Comparison of ENCODE assay signal across 8 cellular contexts in genomic region chr14:91173221-91173670, GRCh38. TPM values are rescaled to one million over a fixed set of nuclear protein-coding genes. Genes with fewer than 3 reads are reported as not detected.
A peak's percentile ranks its signal among the peaks of the same experiment; 100 is the strongest.
DNase-seq lines count a peak whose midpoint lies in the region; ATAC-seq and TF ChIP-seq lines count a peak whose summit lies in the region.

No MANE protein-coding gene starts in this region.

- peaks cover 2% of the 10 kb centered on the region for H3K4me1 Mint-ChIP-seq in glutamatergic neuron (ENCODE audit: low read depth, unreplicated experiment)

- H3K79me2 ChIP-seq in Loucy (ENCODE audit: insufficient read depth, low read length), result no peaks in the 10 kb centered on the region
- H3K79me2 ChIP-seq in SU-DHL-6 (ENCODE audit: insufficient read depth, low read length), result no peaks in the 10 kb centered on the region
- no peaks in the 10 kb centered on the region for H3K79me2 ChIP-seq in parathyroid adenoma

- H3K9me2 ChIP-seq in Loucy (replicated peaks; ENCODE audit: low read depth, low read length), result no peaks in the 10 kb centered on the region
- no peaks in the 10 kb centered on the region for H3K9me2 ChIP-seq in SU-DHL-6 (replicated peaks; ENCODE audit: insufficient read depth, low read length)

- ATAC-seq in activated naive CD4-positive, alpha-beta T cell treated with anti-CD3 and anti-CD28 coated beads, Interleukin-2, amount 50 U/mL, for 72 hours, result peak; percentile 75 to 76
- ATAC-seq in HG03139 (IDR thresholded peaks at IDR 0.05; ENCODE audit: unreplicated experiment), result no peak

- no peaks in the 10 kb centered on the region for H3K27me3 ChIP-seq in Loucy (ENCODE audit: insufficient read depth, low read length, poor library complexity, severe bottlenecking)
- no peaks in the 10 kb centered on the region for H3K27me3 ChIP-seq in SU-DHL-6 (ENCODE audit: low read length)
- H3K27me3 ChIP-seq in parathyroid adenoma (ENCODE audit: control insufficient read depth, insufficient read depth, low read length), result no peaks in the 10 kb centered on the region
- no peaks in the 10 kb centered on the region for H3K27me3 ChIP-seq in transverse colon

- in situ Hi-C loops in transverse colon (cut with MboI; ENCODE audit: low pct_ligation_motif_present in 1 of 4, low pct_unique_long_range_greater_than_20kb in 1 of 4, low sequenced_read_pairs in 3 of 4), result loop anchor here (10.0 kb wide), 3 partner anchors 112 to 278 kb away; no protein-coding TSS in a partner anchor

- H3K36me3 ChIP-seq in Loucy (ENCODE audit: insufficient read depth, low read length) (peaks cover 41% of the 10 kb centered on the region; the same call in 1 of the 2 replicates), SU-DHL-6 (ENCODE audit: low read length) (no peaks in the 10 kb centered on the region), parathyroid adenoma (ENCODE audit: control insufficient read depth, insufficient read depth, low read length) (no peaks in the 10 kb centered on the region), transverse colon (peaks cover 0 to 38% (median 13%) of the 10 kb centered on the region in 4 donors)

- peaks cover 4 to 6% of the 10 kb centered on the region in 2 donors for H3K36me3 Mint-ChIP-seq in activated naive CD4-positive, alpha-beta T cell treated with anti-CD3 and anti-CD28 coated beads, Interleukin-2, amount 50 U/mL, for 72 hours
- H3K36me3 Mint-ChIP-seq in glutamatergic neuron (ENCODE audit: unreplicated experiment), result no peaks in the 10 kb centered on the region

- H3F3A ChIP-seq in Loucy (ENCODE audit: low read depth), result no peaks in the 10 kb centered on the region
- H3F3A ChIP-seq in SU-DHL-6 (ENCODE audit: insufficient read depth), result no peaks in the 10 kb centered on the region

- no peak for TF ChIP-seq POLR2A in transverse colon (IDR thresholded peaks at IDR 0.05)

- WGBS in transverse colon (ENCODE audit: low coverage in 1 of 2), 2 donors, result 42 to 52% methylated on average over 5 to 10 of the region's 10 CpGs

- DNase-seq in ELF-1 (ENCODE audit: low read depth, low spot score), result peak; percentile 84
- DNase-seq in activated naive CD4-positive, alpha-beta T cell treated with anti-CD3 and anti-CD28 coated beads, Interleukin-2, amount 50 U/mL, for 72 hours (ENCODE audit: low spot score in 2 of 2), result peak; percentile 72 to 77
- DNase-seq in glutamatergic neuron, result peak; percentile 83
- DNase-seq in transverse colon, result peak; percentile 87

- H3K27me3 Mint-ChIP-seq in glutamatergic neuron (ENCODE audit: unreplicated experiment), result peaks cover 1% of the 10 kb centered on the region

- H3K4me3 Mint-ChIP-seq in glutamatergic neuron (ENCODE audit: unreplicated experiment), result no peak overlapping the region

- TF ChIP-seq CTCF in Loucy (conservative IDR thresholded peaks at IDR 0.05; ENCODE audit: low read length) (peak; percentile 94), SU-DHL-6 (IDR thresholded peaks at IDR 0.05; ENCODE audit: insufficient read depth, low read length, poor library complexity, severe bottlenecking) (peak; percentile 85), glutamatergic neuron (IDR thresholded peaks at IDR 0.05; ENCODE audit: partially characterized antibody, unreplicated experiment) (peak; percentile 91), parathyroid adenoma (IDR thresholded peaks at IDR 0.05) (peak; percentile 90), transverse colon (IDR thresholded peaks at IDR 0.05) (peak; percentile 89 to 92 (median 91))

- peaks cover 5% of the 10 kb centered on the region for H3K4me1 ChIP-seq in Loucy (ENCODE audit: insufficient read depth, low read length, poor library complexity, severe bottlenecking)
- no peaks in the 10 kb centered on the region for H3K4me1 ChIP-seq in parathyroid adenoma
- H3K4me1 ChIP-seq in transverse colon, result peaks cover 4 to 30% (median 20%) of the 10 kb centered on the region in 4 donors

- H3K27ac Mint-ChIP-seq in activated naive CD4-positive, alpha-beta T cell treated with anti-CD3 and anti-CD28 coated beads, Interleukin-2, amount 50 U/mL, for 72 hours, result peak overlapping the region; percentile 18 to 45
- H3K27ac Mint-ChIP-seq in glutamatergic neuron (ENCODE audit: unreplicated experiment), result no peak overlapping the region

- no peak overlapping the region for H3K4me3 ChIP-seq in Loucy (ENCODE audit: low read length, poor library complexity, severe bottlenecking)
- no peak overlapping the region for H3K4me3 ChIP-seq in SU-DHL-6 (ENCODE audit: insufficient read depth, low read length, poor library complexity, severe bottlenecking)
- H3K4me3 ChIP-seq in parathyroid adenoma (ENCODE audit: low read depth, low read length), result no peak overlapping the region
- H3K4me3 ChIP-seq in transverse colon, result no peak overlapping the region

- H3K9me3 Mint-ChIP-seq in activated naive CD4-positive, alpha-beta T cell treated with anti-CD3 and anti-CD28 coated beads, Interleukin-2, amount 50 U/mL, for 72 hours, result no peaks in the 10 kb centered on the region
- peaks cover 2% of the 10 kb centered on the region for H3K9me3 Mint-ChIP-seq in glutamatergic neuron (ENCODE audit: unreplicated experiment)

- intact Hi-C loops in transverse colon (cut with DNase I; ENCODE audit: low total_unique reads), result loop anchor here (10.0 kb wide), 1 partner anchor 108 kb away; the partner anchor contains the start of gene RPS6KA5

- H3K9me3 ChIP-seq in Loucy (ENCODE audit: insufficient read depth, low read depth, low read length) (no peaks in the 10 kb centered on the region), SU-DHL-6 (ENCODE audit: insufficient read depth, low read length) (no peaks in the 10 kb centered on the region), parathyroid adenoma (ENCODE audit: control insufficient read depth, low read length) (no peaks in the 10 kb centered on the region), transverse colon (no peaks in the 10 kb centered on the region)

- TF ChIP-seq EP300 in transverse colon (IDR thresholded peaks at IDR 0.05; ENCODE audit: low read depth), result no peak

- H3K4me2 ChIP-seq in Loucy (ENCODE audit: low read depth, low read length, poor library complexity, severe bottlenecking) (no peak overlapping the region), SU-DHL-6 (ENCODE audit: low read depth, low read length, poor library complexity, severe bottlenecking) (no peak overlapping the region), parathyroid adenoma (ENCODE audit: low read length) (no peak overlapping the region)

- H4K20me1 ChIP-seq in Loucy (ENCODE audit: insufficient read depth, low read length, poor library complexity, severe bottlenecking), result no peaks in the 10 kb centered on the region
- H4K20me1 ChIP-seq in SU-DHL-6 (ENCODE audit: low read depth, low read length), result no peaks in the 10 kb centered on the region

- H2AFZ ChIP-seq in Loucy (ENCODE audit: low read length) (no peak overlapping the region), SU-DHL-6 (ENCODE audit: low read depth, low read length, severe bottlenecking) (no peak overlapping the region), parathyroid adenoma (no peak overlapping the region)

- H3K9ac ChIP-seq in Loucy (ENCODE audit: low read depth, low read length, poor library complexity, severe bottlenecking) (no peak overlapping the region), SU-DHL-6 (ENCODE audit: low read length) (no peak overlapping the region), parathyroid adenoma (no peak overlapping the region)

- H3K27ac ChIP-seq in SU-DHL-6 (ENCODE audit: low read depth, low read length), result no peak overlapping the region
- no peak overlapping the region for H3K27ac ChIP-seq in parathyroid adenoma
- H3K27ac ChIP-seq in transverse colon, result peak overlapping the region in 1 of 4 donors; percentile 9

RNA-seq across cellular contexts. Expression of gene DGLUCY, which starts 59.4 kb away (rescaled TPM):
- 10 to 100 TPM; 50.1 to 85.6 TPM for total RNA-seq in activated naive CD4-positive, alpha-beta T cell treated with anti-CD3 and anti-CD28 coated beads, Interleukin-2, amount 50 U/mL, for 72 hours
- total RNA-seq in glutamatergic neuron (ENCODE audit: unreplicated experiment), result 8.3 TPM
- total RNA-seq in transverse colon, result 100 to 1,000 TPM in 2 of 4 donors, 10 to 100 TPM in 2; 62.1 to 229 (median 102) TPM
